ENCODE assay signal across 8 cellular contexts in the genomic region with DNA sequence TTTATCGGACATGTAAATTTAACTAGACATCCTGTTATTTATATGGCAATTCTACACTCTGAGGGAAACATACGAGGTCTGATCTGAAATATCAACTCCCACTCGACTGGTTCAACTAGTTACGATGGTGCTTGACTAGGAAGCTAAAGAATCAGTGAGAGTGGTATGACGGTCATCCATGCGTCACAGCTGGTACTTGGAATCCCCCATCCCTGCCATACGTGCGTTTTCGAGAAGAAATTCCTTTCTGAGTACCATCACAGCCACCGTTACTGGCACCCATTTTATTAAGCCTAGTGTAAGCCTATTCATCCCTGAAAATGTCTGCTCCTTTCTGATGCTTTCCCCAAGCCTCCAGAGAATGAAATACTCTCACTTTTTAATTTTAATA. TPM values are rescaled to one million over a fixed set of nuclear protein-coding genes. Genes with fewer than 3 reads are reported as not detected.
DNase-seq lines count a peak whose midpoint lies in the region; ATAC-seq, FAIRE-seq and TF ChIP-seq lines count a peak whose summit lies in the region.

No MANE protein-coding gene starts in this region.

- H3K36me3 ChIP-seq in neutrophil (peaks cover 8% of the 10 kb centered on the region), small intestine (ENCODE audit: control insufficient read depth in 2 of 2, insufficient read depth in 2 of 2, low read length in 2 of 2) (no peaks in the 10 kb centered on the region)

- H3K4me1 Mint-ChIP-seq in activated CD4-positive, alpha-beta memory T cell treated with anti-CD3 and anti-CD28 coated beads for 36 hours (ENCODE audit: low read depth) = peaks cover 13% of the 10 kb centered on the region

- CTCF ChIA-PET in activated CD4-positive, alpha-beta memory T cell treated with anti-CD3 and anti-CD28 coated beads for 36 hours (lab: Charles Lee) = interaction anchor here (1.0 kb wide), 1 partner anchor 13 kb away, joined by 5 read pairs; no protein-coding TSS in a partner anchor

- H3K27me3 Mint-ChIP-seq in activated CD4-positive, alpha-beta memory T cell treated with anti-CD3 and anti-CD28 coated beads for 36 hours = peaks cover 2% of the 10 kb centered on the region

- no peak for TF ChIP-seq CTCF in neutrophil (IDR thresholded peaks at IDR 0.05)

- intact Hi-C loops in activated CD4-positive, alpha-beta memory T cell treated with anti-CD3 and anti-CD28 coated beads for 36 hours (cut with micrococcal nuclease) = loop anchor here (5.0 to 10.0 kb wide), 6 partner anchors 401 to 1684 kb away; partner anchors contain the start of genes AP1S2, CA5B, CTPS2 and GEMIN8

- H3K4me3 ChIP-seq in neutrophil (ENCODE audit: low read depth in 1 of 2, low read length in 1 of 2) = peak overlapping the region; percentile 65 to 82
- peak overlapping the region in 1 of 2 donors; percentile 25 for H3K4me3 ChIP-seq in small intestine (ENCODE audit: low read depth in 1 of 2, low read length in 2 of 2)

- peak; percentile 48 for ATAC-seq in esophagus mucosa
- ATAC-seq in left lobe of liver = no peak

- H3K9me3 Mint-ChIP-seq in activated CD4-positive, alpha-beta memory T cell treated with anti-CD3 and anti-CD28 coated beads for 36 hours = no peaks in the 10 kb centered on the region

- H3K4me3 Mint-ChIP-seq in activated CD4-positive, alpha-beta memory T cell treated with anti-CD3 and anti-CD28 coated beads for 36 hours = peak overlapping the region; percentile 90

- H3K9me3 ChIP-seq in neutrophil = no peaks in the 10 kb centered on the region
- H3K9me3 ChIP-seq in small intestine (ENCODE audit: control insufficient read depth, low read depth) = no peaks in the 10 kb centered on the region

- H3K27ac ChIP-seq in neutrophil = peak overlapping the region; percentile 81
- no peak overlapping the region for H3K27ac ChIP-seq in small intestine (ENCODE audit: low read depth in 1 of 2, low read length in 1 of 2)

- H3K27me3 ChIP-seq in neutrophil (peaks cover 14% of the 10 kb centered on the region), small intestine (ENCODE audit: control insufficient read depth in 2 of 2, insufficient read depth in 2 of 2, low read length in 2 of 2) (no peaks in the 10 kb centered on the region)

- peak; percentile 56 for DNase-seq in EH (ENCODE audit: low read depth)
- DNase-seq in NCI-H146 (lab: John Stamatoyannopoulos, UW) = peak; percentile 17
- DNase-seq in activated CD4-positive, alpha-beta memory T cell treated with anti-CD3 and anti-CD28 coated beads for 36 hours = peak; percentile 72
- no peak for DNase-seq in left lobe of liver (ENCODE audit: low spot score)
- DNase-seq in small intestine = no peak
- DNase-seq in NCI-H1694 (lab: John Stamatoyannopoulos, UW) = no peak

- H3K27ac Mint-ChIP-seq in activated CD4-positive, alpha-beta memory T cell treated with anti-CD3 and anti-CD28 coated beads for 36 hours = peak overlapping the region; percentile 85

- peaks cover 4% of the 10 kb centered on the region for H3K36me3 Mint-ChIP-seq in activated CD4-positive, alpha-beta memory T cell treated with anti-CD3 and anti-CD28 coated beads for 36 hours

- H3K4me1 ChIP-seq in neutrophil (ENCODE audit: control insufficient read depth in 1 of 2, insufficient read depth in 1 of 2, low read depth in 1 of 2, low read length in 1 of 2) = peaks cover 11 to 14% of the 10 kb centered on the region in 2 experiments
- H3K4me1 ChIP-seq in small intestine (ENCODE audit: control insufficient read depth in 2 of 2, insufficient read depth in 1 of 2, low read depth in 1 of 2, low read length in 1 of 2) = no peaks in the 10 kb centered on the region

- no peak for FAIRE-seq in small intestine (lab: Jason Lieb, UNC)

- 0 to 32% (median 14%) methylated on average over 10 of the region's 10 CpGs for WGBS in small intestine, 3 donors

- POLR2A ChIA-PET in activated CD4-positive, alpha-beta memory T cell treated with anti-CD3 and anti-CD28 coated beads for 36 hours (lab: Charles Lee) = no interaction called here

RNA-seq across cellular contexts. Expression of gene PIGA, which starts 0.7 kb away (rescaled TPM):
- total RNA-seq in activated CD4-positive, alpha-beta memory T cell treated with anti-CD3 and anti-CD28 coated beads for 36 hours = 10 to 100 TPM; 31.1 to 36.7 TPM
- total RNA-seq in esophagus mucosa (17.5 TPM), left lobe of liver (5.7 TPM)
- 1 to 10 TPM; 4.3 to 6.1 (median 4.7) TPM for polyA plus RNA-seq in small intestine

RNA-seq across cellular contexts. Expression of gene ASB11, which starts 20.6 kb away (rescaled TPM):
- total RNA-seq in activated CD4-positive, alpha-beta memory T cell treated with anti-CD3 and anti-CD28 coated beads for 36 hours = not detected
- not detected for total RNA-seq in esophagus mucosa
- total RNA-seq in left lobe of liver = not detected
- under 1 TPM in 2 of 3 donors, not detected in 1; 0.01 to 0.27 TPM for polyA plus RNA-seq in small intestine

RNA-seq across cellular contexts. Expression of gene VEGFD, which starts 48.2 kb away (rescaled TPM):
- not detected for total RNA-seq in activated CD4-positive, alpha-beta memory T cell treated with anti-CD3 and anti-CD28 coated beads for 36 hours
- 0.20 TPM for total RNA-seq in esophagus mucosa
- 0.28 TPM for total RNA-seq in left lobe of liver
- polyA plus RNA-seq in small intestine = 1 to 10 TPM; 1.1 to 1.6 (median 1.1) TPM

Comparison
In these comparisons a context has a peak if more than half of its experiments do, and no peak if none do; other contexts are left out.
1. DNase-seq: peak in EH (single experiment), NCI-H146 (single experiment) and activated CD4-positive, alpha-beta memory T cell treated with anti-CD3 and anti-CD28 coated beads for 36 hours (single experiment); none in left lobe of liver (single experiment), small intestine (single experiment) and NCI-H1694 (single experiment).